9 cellular contexts compared by ENCODE assay signal in the genomic region with DNA sequence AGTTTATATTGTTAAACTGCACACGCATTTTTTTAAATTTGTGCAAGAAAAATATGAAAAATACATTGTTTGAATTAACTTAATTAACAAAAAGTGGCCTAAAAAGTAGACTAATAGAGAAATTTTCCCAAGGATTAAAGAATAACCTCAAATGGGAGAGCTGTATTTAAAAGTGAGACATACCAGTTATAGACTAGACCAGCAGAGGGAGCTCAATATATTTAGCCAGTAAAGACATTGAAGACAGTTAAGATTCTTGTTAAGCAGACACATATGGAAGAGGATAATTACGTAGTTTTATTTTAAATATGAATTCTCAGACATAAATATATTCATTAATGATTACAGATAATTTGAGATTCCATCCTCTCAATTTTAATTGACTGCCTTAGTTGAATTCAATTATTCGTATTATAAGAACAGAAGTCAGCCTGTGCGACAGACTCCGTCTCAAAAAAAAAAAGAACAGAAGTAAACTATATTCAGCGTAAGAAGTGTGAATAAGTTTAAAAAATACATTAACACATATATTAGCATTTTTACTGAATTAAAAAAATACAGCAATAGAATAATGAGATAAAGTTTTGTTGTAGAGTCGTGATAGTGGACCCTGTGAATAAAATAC.
DNase-seq lines count a peak whose midpoint lies in the region; ATAC-seq and TF ChIP-seq lines count a peak whose summit lies in the region.
"Had no signal": no experiment of that assay in that cellular context is flagged by ENCODE, and none has a peak within 500 bp of the region (broad histone marks: within the 10 kb centered on the region; RNA-seq: fewer than 3 reads in every experiment).

No MANE protein-coding gene starts in this region.

- no TSS peak for BruUV-seq in mammary epithelial cell (replicated peaks; lab: Mats Ljungman, UMichigan)

- H3K9ac ChIP-seq in mammary epithelial cell (ENCODE audit: insufficient read depth, low read length) = no peak overlapping the region

- H4K20me1 ChIP-seq in mammary epithelial cell (ENCODE audit: insufficient read depth, low read length) = no peaks in the 10 kb centered on the region

- H3K4me1 ChIP-seq in CD8-positive, alpha-beta T cell (ENCODE audit: insufficient read depth, low read length) = no peaks in the 10 kb centered on the region
- no peaks in the 10 kb centered on the region for H3K4me1 ChIP-seq in mammary epithelial cell (ENCODE audit: insufficient read depth, low read length)

- H3K27me3 Mint-ChIP-seq in CD8-positive, alpha-beta T cell (ENCODE audit: low read depth) = no peaks in the 10 kb centered on the region

- H3K4me2 ChIP-seq in mammary epithelial cell (ENCODE audit: insufficient read depth, low read depth, low read length) = no peak overlapping the region

- dilution Hi-C loops in mammary epithelial cell (cut with HindIII; ENCODE audit: low sequenced_read_pairs) = no loop called here

- no peaks in the 10 kb centered on the region for H3K4me1 Mint-ChIP-seq in CD8-positive, alpha-beta T cell (ENCODE audit: low read depth)
- H3K4me1 Mint-ChIP-seq: naive thymus-derived CD8-positive, alpha-beta T cell had no signal

- no peak overlapping the region for H3K4me3 ChIP-seq in CD8-positive, alpha-beta T cell (ENCODE audit: low read depth, low read length)
- H3K4me3 ChIP-seq in mammary epithelial cell (replicated peaks in 1 of 3; ENCODE audit: insufficient read depth in 1 of 3, low read depth in 2 of 3, low read length in 3 of 3) = no peak overlapping the region

- POLR2A ChIA-PET in CD8-positive, alpha-beta T cell (lab: Charles Lee) = no interaction called here

- H2AFZ ChIP-seq in mammary epithelial cell (ENCODE audit: low read depth, low read length) = no peak overlapping the region

- no peaks in the 10 kb centered on the region for H3K36me3 Mint-ChIP-seq in CD8-positive, alpha-beta T cell
- H3K36me3 Mint-ChIP-seq: naive thymus-derived CD8-positive, alpha-beta T cell had no signal

- H3K4me3 Mint-ChIP-seq in CD8-positive, alpha-beta T cell = no peak overlapping the region
- H3K4me3 Mint-ChIP-seq: naive thymus-derived CD8-positive, alpha-beta T cell had no signal

- H3K27ac ChIP-seq in CD8-positive, alpha-beta T cell (ENCODE audit: low read depth, low read length) = no peak overlapping the region
- no peak overlapping the region for H3K27ac ChIP-seq in mammary epithelial cell (ENCODE audit: insufficient read depth, low read depth, low read length)

- CTCF ChIA-PET in CD8-positive, alpha-beta T cell (lab: Charles Lee) = no interaction called here
- CTCF ChIA-PET in mammary epithelial cell (lab: Charles Lee; ENCODE audit: low non-redundant PET) = interaction anchor here (0.6 to 0.9 kb wide), 4 partner anchors 258 to 1463 kb away, joined by 3 to 8 read pairs (median 3); no protein-coding TSS in a partner anchor

- H3K9me3 ChIP-seq in CD8-positive, alpha-beta T cell (ENCODE audit: low read length) = no peaks in the 10 kb centered on the region
- no peaks in the 10 kb centered on the region for H3K9me3 ChIP-seq in mammary epithelial cell (replicated peaks; ENCODE audit: insufficient read depth, low read length)

- no peak overlapping the region for H3K27ac Mint-ChIP-seq in CD8-positive, alpha-beta T cell
- H3K27ac Mint-ChIP-seq: naive thymus-derived CD8-positive, alpha-beta T cell had no signal

- no peak for DNase-seq in CD8-positive, alpha-beta T cell
- DNase-seq in NCI-H460 (ENCODE audit: extremely low read depth, low read depth) = peak; percentile 43
- DNase-seq in mammary epithelial cell = peak; percentile 14
- peak; percentile 51 for DNase-seq in medulla oblongata (ENCODE audit: extremely low spot score)
- no peak for DNase-seq in stimulated activated CD4-positive, alpha-beta T cell treated with anti-CD3 and anti-CD28 coated beads, Interleukin-4, amount 100 ng/mL, for 1 hour
- DNase-seq in stimulated activated CD4-positive, alpha-beta T cell treated with anti-CD3 and anti-CD28 coated beads, Interleukin-12 subunit alpha, Interleukin-12 subunit beta, amount 100 ng/mL, for 4 hours = no peak

- no peaks in the 10 kb centered on the region for H3K27me3 ChIP-seq in CD8-positive, alpha-beta T cell (ENCODE audit: insufficient read depth, low read length)
- H3K27me3 ChIP-seq in mammary epithelial cell (ENCODE audit: insufficient read depth, low read length) = no peaks in the 10 kb centered on the region

- ATAC-seq in CD8-positive, alpha-beta T cell = no peak
- ATAC-seq in GM19351 (IDR thresholded peaks at IDR 0.05; ENCODE audit: unreplicated experiment) = peak; percentile 74
- peak; percentile 71 for ATAC-seq in HG03342 (IDR thresholded peaks at IDR 0.05; ENCODE audit: unreplicated experiment)
- ATAC-seq: naive thymus-derived CD8-positive, alpha-beta T cell had no signal

- H3K79me2 ChIP-seq in mammary epithelial cell (ENCODE audit: insufficient read depth, low read length) = no peaks in the 10 kb centered on the region

- intact Hi-C loops in CD8-positive, alpha-beta T cell (cut with DNase I, micrococcal nuclease) = loop anchor here in 1 of 2 experiments (5.0 kb wide), 1 partner anchor 1578 kb away; no protein-coding TSS in a partner anchor
- intact Hi-C loops in mammary epithelial cell (cut with micrococcal nuclease) = loop anchor here (1.0 to 10.0 kb wide), 3 partner anchors 401 to 773 kb away; no protein-coding TSS in a partner anchor

- WGBS in mammary epithelial cell (ENCODE audit: low coverage, missing lambda C conversion rate) = 59% methylated on average over 7 of the region's 7 CpGs

- H3K36me3 ChIP-seq in CD8-positive, alpha-beta T cell (ENCODE audit: insufficient read depth, low read length) = no peaks in the 10 kb centered on the region
- no peaks in the 10 kb centered on the region for H3K36me3 ChIP-seq in mammary epithelial cell (ENCODE audit: insufficient read depth, low read length)

- no peaks in the 10 kb centered on the region for H3K9me3 Mint-ChIP-seq in CD8-positive, alpha-beta T cell
- H3K9me3 Mint-ChIP-seq: naive thymus-derived CD8-positive, alpha-beta T cell had no signal

- peak; percentile 20 for TF ChIP-seq CTCF in CD8-positive, alpha-beta T cell (IDR thresholded peaks at IDR 0.05)
- TF ChIP-seq CTCF in mammary epithelial cell (conservative IDR thresholded peaks at IDR 0.05 in 1 of 2, IDR thresholded peaks at IDR 0.05 in 1 of 2; ENCODE audit: extremely low read depth in 1 of 2, insufficient read depth in 1 of 2, low read depth in 1 of 2, low read length in 2 of 2) = peak; percentile 66 to 67

- in situ Hi-C loops in mammary epithelial cell (cut with MboI; ENCODE audit: low sequenced_read_pairs in 2 of 2) = loop anchor here (25.0 kb wide), 1 partner anchor 773 kb away; no protein-coding TSS in a partner anchor

Comparison
In these comparisons a context has a peak if more than half of its experiments do, and no peak if none do; other contexts are left out.
1. DNase-seq: peak in NCI-H460 (single experiment), mammary epithelial cell (single experiment) and medulla oblongata (single experiment); none in CD8-positive, alpha-beta T cell (0 of 7), stimulated activated CD4-positive, alpha-beta T cell treated with anti-CD3 and anti-CD28 coated beads, Interleukin-4, amount 100 ng/mL, for 1 hour (single experiment) and stimulated activated CD4-positive, alpha-beta T cell treated with anti-CD3 and anti-CD28 coated beads, Interleukin-12 subunit alpha, Interleukin-12 subunit beta, amount 100 ng/mL, for 4 hours (single experiment).